Comparison of ENCODE assay signal across 22 cellular contexts in the genomic region with DNA sequence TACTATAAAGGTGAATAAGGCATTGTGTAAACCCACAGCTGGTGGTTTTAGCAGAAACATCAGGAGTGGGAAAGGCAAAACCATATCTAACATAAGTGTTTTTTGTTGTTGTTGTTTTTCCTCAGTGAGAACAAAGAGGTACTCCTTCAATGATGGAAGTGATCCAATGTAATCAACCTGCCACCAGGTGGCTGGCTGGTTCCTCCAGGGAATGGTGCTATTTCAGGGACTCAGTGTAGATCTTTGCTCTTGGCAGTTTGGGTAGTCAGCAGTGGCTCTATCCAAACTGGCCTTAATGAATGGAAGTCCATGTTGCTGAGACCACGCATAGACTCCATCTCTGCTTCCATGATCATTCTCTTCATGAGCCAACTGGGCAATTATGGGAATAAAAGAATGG. TPM values are rescaled to one million over a fixed set of nuclear protein-coding genes. Genes with fewer than 3 reads are reported as not detected.
DNase-seq lines count a peak whose midpoint lies in the region; ATAC-seq and TF ChIP-seq lines count a peak whose summit lies in the region.
"Had no signal": no experiment of that assay in that cellular context is flagged by ENCODE, and none has a peak within 500 bp of the region (broad histone marks: within the 10 kb centered on the region; RNA-seq: fewer than 3 reads in every experiment).

No MANE protein-coding gene starts in this region.

- no peaks in the 10 kb centered on the region for H3K4me1 ChIP-seq in neural progenitor cell
- H3K4me1 ChIP-seq: transverse colon had no signal

- H3K27ac ChIP-seq in WERI-Rb-1 (no peak overlapping the region), neural progenitor cell (no peak overlapping the region)
- H3K27ac ChIP-seq: coronary artery, skin epidermis, transverse colon had no signal

- H3K9me3 Mint-ChIP-seq in neural progenitor cell (no peaks in the 10 kb centered on the region), type B pancreatic cell (no peaks in the 10 kb centered on the region)
- H3K9me3 Mint-ChIP-seq: activated T-helper 2 cell treated with anti-CD3 and anti-CD28 coated beads, Interferon-gamma antibody, Interleukin-2, Interleukin-4, amounts not matched to agents 10 μg/mL and 5 μg/mL and 100 μg/mL, durations not matched to agents 14 hours and 24 hours and 36 hours; natural killer cell treated with Interleukin-12 subunit alpha and Interleukin-12 subunit beta and Interleukin-15 and Interleukin-18, amount 100 ng/mL, for 72 hours; stimulated activated naive CD8-positive, alpha-beta T cell treated with anti-CD3 and anti-CD28 coated beads, Interleukin-15, Interleukin-2, amounts not matched to agents 100 ng/mL and 50 ng/mL, for 24 hours had no signal

- no peak overlapping the region for H3K4me2 ChIP-seq in neural progenitor cell

- H3K9me3 ChIP-seq in WERI-Rb-1 (ENCODE audit: severe bottlenecking) (no peaks in the 10 kb centered on the region), neural progenitor cell (ENCODE audit: low read depth) (no peaks in the 10 kb centered on the region)
- H3K9me3 ChIP-seq: BE2C, transverse colon had no signal

- peak; percentile 42 for DNase-seq in NCI-H2171 treated with DMSO at 0.1 percent for 48 hours (lab: John Stamatoyannopoulos, UW)
- DNase-seq in NCI-H2171 (lab: John Stamatoyannopoulos, UW) = no peak
- peak; percentile 74 for DNase-seq in NCI-H2029 treated with DMSO at 0.1 percent for 48 hours (lab: John Stamatoyannopoulos, UW)
- DNase-seq in WERI-Rb-1 = no peak
- DNase-seq in neural progenitor cell (ENCODE audit: low spot score) = peak; percentile 11
- DNase-seq in type B pancreatic cell (ENCODE audit: extremely low spot score, unreplicated experiment) = no peak
- no peak for DNase-seq in activated CD4-positive, alpha-beta T cell treated with anti-CD3 and anti-CD28 coated beads, Interleukin-2, amount 50 U/mL, for 4 hours
- DNase-seq: activated CD4-positive, alpha-beta T cell treated with anti-CD3 and anti-CD28 coated beads for 48 hours; BE2C; mesenchymal stem cell; NCI-H2227 treated with DMSO at 0.1 percent for 48 hours; posterior cingulate gyrus; Right ventricle myocardium superior; stimulated activated CD4-positive, alpha-beta T cell treated with anti-CD3 and anti-CD28 coated beads, Interleukin-2, amount 100 ng/mL, for 48 hours; transverse colon had no signal

- H3K27ac Mint-ChIP-seq in neural progenitor cell = no peak overlapping the region
- H3K27ac Mint-ChIP-seq in type B pancreatic cell = no peak overlapping the region
- H3K27ac Mint-ChIP-seq: activated T-helper 2 cell treated with anti-CD3 and anti-CD28 coated beads, Interferon-gamma antibody, Interleukin-2, Interleukin-4, amounts not matched to agents 10 μg/mL and 5 μg/mL and 100 μg/mL, durations not matched to agents 14 hours and 24 hours and 36 hours; natural killer cell treated with Interleukin-12 subunit alpha and Interleukin-12 subunit beta and Interleukin-15 and Interleukin-18, amount 100 ng/mL, for 72 hours; stimulated activated naive CD8-positive, alpha-beta T cell treated with anti-CD3 and anti-CD28 coated beads, Interleukin-15, Interleukin-2, amounts not matched to agents 100 ng/mL and 50 ng/mL, for 24 hours had no signal

- H3K36me3 Mint-ChIP-seq in neural progenitor cell (peaks cover 33% of the 10 kb centered on the region), type B pancreatic cell (no peaks in the 10 kb centered on the region)
- H3K36me3 Mint-ChIP-seq: natural killer cell treated with Interleukin-12 subunit alpha and Interleukin-12 subunit beta and Interleukin-15 and Interleukin-18, amount 100 ng/mL, for 72 hours had no signal

- H3K4me3 ChIP-seq in WERI-Rb-1 (ENCODE audit: low read depth, low read length) (no peak overlapping the region), neural progenitor cell (no peak overlapping the region)
- H3K4me3 ChIP-seq: coronary artery, K562, skin epidermis, transverse colon had no signal

- H3K36me3 ChIP-seq in WERI-Rb-1 (no peaks in the 10 kb centered on the region), neural progenitor cell (peaks cover 6% of the 10 kb centered on the region)
- H3K36me3 ChIP-seq: BE2C, transverse colon had no signal

- H3K27me3 Mint-ChIP-seq in neural progenitor cell (ENCODE audit: insufficient read depth, low read depth) (no peaks in the 10 kb centered on the region), type B pancreatic cell (no peaks in the 10 kb centered on the region)

- H3F3A ChIP-seq in neural progenitor cell (ENCODE audit: low read depth) = no peaks in the 10 kb centered on the region

- H3K4me1 Mint-ChIP-seq in neural progenitor cell = peaks cover 2% of the 10 kb centered on the region
- no peaks in the 10 kb centered on the region for H3K4me1 Mint-ChIP-seq in type B pancreatic cell (ENCODE audit: unreplicated experiment)

- H3K79me2 ChIP-seq in neural progenitor cell (ENCODE audit: low read depth) = peaks cover 5% of the 10 kb centered on the region

- H4K20me1 ChIP-seq in neural progenitor cell (ENCODE audit: low read depth) = no peaks in the 10 kb centered on the region

- TF ChIP-seq CTCF in WERI-Rb-1 (IDR thresholded peaks at IDR 0.05; ENCODE audit: low read depth, low read length) (0 out of 2 replicates have a peak, but pooled peaks have one; percentile 10), neural progenitor cell (IDR thresholded peaks at IDR 0.05) (peak; percentile 28), type B pancreatic cell (conservative IDR thresholded peaks at IDR 0.05) (no peak)

- H3K9ac ChIP-seq in neural progenitor cell = no peak overlapping the region

- no peak overlapping the region for H3K4me3 Mint-ChIP-seq in neural progenitor cell
- H3K4me3 Mint-ChIP-seq in type B pancreatic cell = no peak overlapping the region
- H3K4me3 Mint-ChIP-seq: natural killer cell treated with Interleukin-12 subunit alpha and Interleukin-12 subunit beta and Interleukin-15 and Interleukin-18, amount 100 ng/mL, for 72 hours; stimulated activated naive CD8-positive, alpha-beta T cell treated with anti-CD3 and anti-CD28 coated beads, Interleukin-15, Interleukin-2, amounts not matched to agents 100 ng/mL and 50 ng/mL, for 24 hours had no signal

- ATAC-seq in GM21390 (IDR thresholded peaks at IDR 0.05; ENCODE audit: unreplicated experiment) = no peak
- ATAC-seq: K562; natural killer cell treated with Interleukin-12 subunit alpha and Interleukin-12 subunit beta and Interleukin-15 and Interleukin-18, amount 100 ng/mL, for 72 hours had no signal

- peaks cover 5% of the 10 kb centered on the region for H3K27me3 ChIP-seq in WERI-Rb-1 (ENCODE audit: insufficient read depth, low read depth, severe bottlenecking)
- no peaks in the 10 kb centered on the region for H3K27me3 ChIP-seq in neural progenitor cell
- H3K27me3 ChIP-seq: BE2C, transverse colon had no signal

- no peak overlapping the region for H2AFZ ChIP-seq in neural progenitor cell (replicated peaks)

RNA-seq across cellular contexts. Expression of a gene that starts 10.8 kb away (rescaled TPM):
- total RNA-seq in neural progenitor cell (ENCODE audit: low replicate concordance) (14.0 and 21.3 TPM in 2 replicates), type B pancreatic cell (ENCODE audit: low replicate concordance) (1.2 and 1.5 TPM in 2 replicates)
- total RNA-seq: activated T-helper 2 cell treated with anti-CD3 and anti-CD28 coated beads, Interferon-gamma antibody, Interleukin-2, Interleukin-4, amounts not matched to agents 10 μg/mL and 5 μg/mL and 100 μg/mL, durations not matched to agents 14 hours and 24 hours and 36 hours; K562; natural killer cell treated with Interleukin-12 subunit alpha and Interleukin-12 subunit beta and Interleukin-15 and Interleukin-18, amount 100 ng/mL, for 72 hours had no signal

Comparison
In these comparisons a context has a peak if more than half of its experiments do, and no peak if none do; other contexts are left out.
1. DNase-seq: peak in NCI-H2171 treated with DMSO at 0.1 percent for 48 hours (single experiment), NCI-H2029 treated with DMSO at 0.1 percent for 48 hours (single experiment) and neural progenitor cell (single experiment); none in NCI-H2171 (single experiment), WERI-Rb-1 (single experiment), type B pancreatic cell (single experiment) and activated CD4-positive, alpha-beta T cell treated with anti-CD3 and anti-CD28 coated beads, Interleukin-2, amount 50 U/mL, for 4 hours (0 of 2).